Comparison of ENCODE assay signal across 11 cellular contexts in genomic region chr12:109464642-109465351, GRCh38. TPM values are rescaled to one million over a fixed set of nuclear protein-coding genes. Genes with fewer than 3 reads are reported as not detected.
DNase-seq lines count a peak whose midpoint lies in the region; ATAC-seq and TF ChIP-seq lines count a peak whose summit lies in the region.
"Had no signal": no experiment of that assay in that cellular context is flagged by ENCODE, and none has a peak within 500 bp of the region (broad histone marks: within the 10 kb centered on the region; RNA-seq: fewer than 3 reads in every experiment).

No MANE protein-coding gene starts in this region.

- H3K4me1 ChIP-seq in colonic mucosa (peaks cover 28% of the 10 kb centered on the region), transverse colon (peaks cover 73 to 92% (median 81%) of the 10 kb centered on the region in 4 donors)

- H3K27ac ChIP-seq in colonic mucosa (peak overlapping the region; percentile 95), transverse colon (peak overlapping the region; percentile 91 to 97 (median 94))

- no peak for TF ChIP-seq POLR2A in transverse colon (IDR thresholded peaks at IDR 0.05)

- no peak overlapping the region for H3K9ac ChIP-seq in colonic mucosa (ENCODE audit: low read depth in 2 of 2, low read length in 2 of 2)

- no peak for TF ChIP-seq EP300 in transverse colon (IDR thresholded peaks at IDR 0.05; ENCODE audit: low read depth)

- no peaks in the 10 kb centered on the region for H3K27me3 Mint-ChIP-seq in T-helper 1 cell treated with Interleukin-12 subunit alpha and Interleukin-12 subunit beta and Interleukin-4 antibody, amounts not matched to agents 30 μg/mL and 1 μg/mL, for 36 hours (ENCODE audit: low read depth)
- no peaks in the 10 kb centered on the region for H3K27me3 Mint-ChIP-seq in natural killer cell treated with Interleukin-12 subunit alpha and Interleukin-12 subunit beta and Interleukin-15 and Interleukin-18, amount 100 ng/mL, for 72 hours

- H3K9me3 Mint-ChIP-seq in T-helper 1 cell treated with Interleukin-12 subunit alpha and Interleukin-12 subunit beta and Interleukin-4 antibody, amounts not matched to agents 30 μg/mL and 1 μg/mL, for 36 hours: no peaks in the 10 kb centered on the region
- no peaks in the 10 kb centered on the region for H3K9me3 Mint-ChIP-seq in natural killer cell treated with Interleukin-12 subunit alpha and Interleukin-12 subunit beta and Interleukin-15 and Interleukin-18, amount 100 ng/mL, for 72 hours

- in situ Hi-C loops in transverse colon (cut with MboI; ENCODE audit: low pct_ligation_motif_present in 1 of 4, low pct_unique_long_range_greater_than_20kb in 1 of 4, low sequenced_read_pairs in 3 of 4): no loop called here

- ATAC-seq in natural killer cell treated with Interleukin-12 subunit alpha and Interleukin-12 subunit beta and Interleukin-15 and Interleukin-18, amount 100 ng/mL, for 72 hours: no peak

- peak overlapping the region; percentile 34 for H3K27ac Mint-ChIP-seq in T-helper 1 cell treated with Interleukin-12 subunit alpha and Interleukin-12 subunit beta and Interleukin-4 antibody, amounts not matched to agents 30 μg/mL and 1 μg/mL, for 36 hours
- H3K27ac Mint-ChIP-seq in natural killer cell treated with Interleukin-12 subunit alpha and Interleukin-12 subunit beta and Interleukin-15 and Interleukin-18, amount 100 ng/mL, for 72 hours: peak overlapping the region; percentile 93 to 95

- no peaks in the 10 kb centered on the region for H3K36me3 ChIP-seq in colonic mucosa
- no peaks in the 10 kb centered on the region for H3K36me3 ChIP-seq in transverse colon

- intact Hi-C loops in colonic mucosa (cut with DNase I) (no loop called here), transverse colon (cut with DNase I; ENCODE audit: low total_unique reads) (no loop called here)

- peaks cover 27% of the 10 kb centered on the region for H3K4me1 Mint-ChIP-seq in T-helper 1 cell treated with Interleukin-12 subunit alpha and Interleukin-12 subunit beta and Interleukin-4 antibody, amounts not matched to agents 30 μg/mL and 1 μg/mL, for 36 hours (ENCODE audit: low read depth)
- peaks cover 60 to 88% of the 10 kb centered on the region in 2 donors for H3K4me1 Mint-ChIP-seq in natural killer cell treated with Interleukin-12 subunit alpha and Interleukin-12 subunit beta and Interleukin-15 and Interleukin-18, amount 100 ng/mL, for 72 hours (ENCODE audit: low read depth in 2 of 2)

- DNase-seq in T-helper 1 cell: no peak
- DNase-seq in colonic mucosa: no peak
- DNase-seq in natural killer cell treated with Interleukin-12 subunit alpha and Interleukin-12 subunit beta and Interleukin-15 and Interleukin-18, amount 100 ng/mL, for 72 hours (ENCODE audit: low spot score): no peak
- DNase-seq in transverse colon: no peak
- DNase-seq in Kasumi-1 (lab: John Stamatoyannopoulos, UW): no peak
- no peak for DNase-seq in SHP77 (lab: John Stamatoyannopoulos, UW)
- DNase-seq in DMS53 (lab: John Stamatoyannopoulos, UW): no peak
- DNase-seq: activated CD8-positive, alpha-beta memory T cell treated with anti-CD3 and anti-CD28 coated beads, Interleukin-2, amount 50 U/mL, for 48 hours; NCI-H2081 treated with DMSO at 0.1 percent for 48 hours; OCI-M1 had no signal

- peaks cover 9% of the 10 kb centered on the region for H3K36me3 Mint-ChIP-seq in T-helper 1 cell treated with Interleukin-12 subunit alpha and Interleukin-12 subunit beta and Interleukin-4 antibody, amounts not matched to agents 30 μg/mL and 1 μg/mL, for 36 hours (ENCODE audit: low read depth)
- no peaks in the 10 kb centered on the region for H3K36me3 Mint-ChIP-seq in natural killer cell treated with Interleukin-12 subunit alpha and Interleukin-12 subunit beta and Interleukin-15 and Interleukin-18, amount 100 ng/mL, for 72 hours

- no peaks in the 10 kb centered on the region for H3K9me3 ChIP-seq in colonic mucosa
- H3K9me3 ChIP-seq in transverse colon: no peaks in the 10 kb centered on the region

- H3K27me3 ChIP-seq in colonic mucosa (no peaks in the 10 kb centered on the region), transverse colon (no peaks in the 10 kb centered on the region)

- no peak for TF ChIP-seq CTCF in colonic mucosa (IDR thresholded peaks at IDR 0.05)
- no peak for TF ChIP-seq CTCF in transverse colon (IDR thresholded peaks at IDR 0.05)

- 27 to 90% methylated on average over 1 to 14 of the region's 14 CpGs for WGBS in transverse colon (ENCODE audit: low coverage in 1 of 2), 2 donors

- no peak overlapping the region for H3K4me3 ChIP-seq in colonic mucosa
- no peak overlapping the region for H3K4me3 ChIP-seq in transverse colon

- H3K4me3 Mint-ChIP-seq in T-helper 1 cell treated with Interleukin-12 subunit alpha and Interleukin-12 subunit beta and Interleukin-4 antibody, amounts not matched to agents 30 μg/mL and 1 μg/mL, for 36 hours: no peak overlapping the region
- H3K4me3 Mint-ChIP-seq in natural killer cell treated with Interleukin-12 subunit alpha and Interleukin-12 subunit beta and Interleukin-15 and Interleukin-18, amount 100 ng/mL, for 72 hours: no peak overlapping the region

RNA-seq across cellular contexts. Expression of gene KCTD10, which starts 12.3 kb away (rescaled TPM):
- 10 to 100 TPM; 50.3 to 74.8 TPM for total RNA-seq in colonic mucosa
- total RNA-seq in natural killer cell treated with Interleukin-12 subunit alpha and Interleukin-12 subunit beta and Interleukin-15 and Interleukin-18, amount 100 ng/mL, for 72 hours: 10 to 100 TPM; 49.9 to 92.0 TPM
- total RNA-seq in transverse colon: 100 to 1,000 TPM in 1 of 4 donors, 10 to 100 TPM in 3; 67.2 to 126 (median 79.5) TPM

RNA-seq across cellular contexts. Expression of gene UBE3B, which starts 12.6 kb away (rescaled TPM):
- 10 to 100 TPM; 44.6 to 52.0 TPM for total RNA-seq in colonic mucosa
- 10 to 100 TPM; 38.9 to 39.2 TPM for total RNA-seq in natural killer cell treated with Interleukin-12 subunit alpha and Interleukin-12 subunit beta and Interleukin-15 and Interleukin-18, amount 100 ng/mL, for 72 hours
- total RNA-seq in transverse colon: 10 to 100 TPM; 34.4 to 73.0 (median 71.6) TPM
